32 cellular contexts compared by ENCODE assay signal in genomic region chr6:128857806-128858205, GRCh38. TPM values are rescaled to one million over a fixed set of nuclear protein-coding genes. Genes with fewer than 3 reads are reported as not detected.
"Had no signal": no experiment of that assay in that cellular context is flagged by ENCODE, and none has a peak within 500 bp of the region (broad histone marks: within the 10 kb centered on the region; RNA-seq: fewer than 3 reads in every experiment).

No MANE protein-coding gene starts in this region.

- H3K4me1 ChIP-seq: SJSA1 had no signal

- DNase-seq: Kasumi-1, KG1, MG63, NCI-H1048, NCI-H1092 treated with DMSO at 0.1 percent for 48 hours, NCI-H1105 treated with DMSO at 0.1 percent for 48 hours, NCI-H1417, NCI-H1436, NCI-H146, NCI-H1694, NCI-H187, NCI-H1930, NCI-H2029 treated with DMSO at 0.1 percent for 48 hours, NCI-H2081 treated with DMSO at 0.1 percent for 48 hours, NCI-H2107, NCI-H2171, NCI-H226, NCI-H446 treated with DMSO at 0.1 percent for 48 hours, NCI-H510A, NCI-H524, NCI-H526, NCI-H69, NCI-H748 treated with DMSO at 0.1 percent for 48 hours, NCI-H82, Right ventricle myocardium superior, SHP77 treated with DMSO at 0.1 percent for 48 hours, SK-N-SH had no signal

- H3K27me3 ChIP-seq: MG63, SJSA1 had no signal

- ATAC-seq: K562, Panc1 had no signal

- H2AFZ ChIP-seq: PC-9 had no signal

- H3K4me3 ChIP-seq: K562, MG63, PC-9, SJSA1 had no signal

- H3K27ac ChIP-seq: PC-9, SJSA1 had no signal

- H3K36me3 ChIP-seq: MG63, SJSA1 had no signal

RNA-seq across cellular contexts. Expression of gene LAMA2, which starts 25.1 kb away (rescaled TPM):
- total RNA-seq: OCI-LY7 had no signal
